In the genomic region with DNA sequence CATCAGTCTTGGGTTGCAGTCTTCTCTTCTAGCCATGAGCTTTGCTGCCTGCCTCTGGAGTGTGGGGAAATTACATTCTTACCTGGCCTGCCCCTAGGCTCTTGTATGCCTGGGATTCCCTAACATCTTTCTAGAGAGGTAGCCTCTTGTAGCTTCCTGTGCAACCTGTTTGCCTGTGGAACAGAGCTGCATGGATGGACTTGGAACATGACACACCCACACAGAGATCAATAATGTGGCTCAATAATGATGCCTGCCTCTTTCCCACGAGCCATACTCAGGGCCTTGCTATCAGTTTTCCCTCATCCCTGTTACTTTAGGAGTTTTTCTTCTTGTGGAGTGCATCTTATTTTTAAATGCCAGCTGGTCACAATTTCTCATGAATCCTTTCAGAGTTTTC, we compare ENCODE assay signal across 12 cellular contexts. TPM values are rescaled to one million over a fixed set of nuclear protein-coding genes. Genes with fewer than 3 reads are reported as not detected.
A peak's percentile ranks its signal among the peaks of the same experiment; 100 is the strongest.
DNase-seq lines count a peak whose midpoint lies in the region; ATAC-seq and TF ChIP-seq lines count a peak whose summit lies in the region.
"Had no signal": no experiment of that assay in that cellular context is flagged by ENCODE, and none has a peak within 500 bp of the region (broad histone marks: within the 10 kb centered on the region; RNA-seq: fewer than 3 reads in every experiment).

No MANE protein-coding gene starts in this region.

- H3K4me3 Mint-ChIP-seq in osteocyte (ENCODE audit: unreplicated experiment): no peak overlapping the region
- H3K4me3 Mint-ChIP-seq: GM23338 had no signal

- DNase-seq in NCI-H2171 treated with DMSO at 0.1 percent for 48 hours (lab: John Stamatoyannopoulos, UW) (peak; percentile 8), NCI-H2171 (lab: John Stamatoyannopoulos, UW) (no peak), left lobe of liver (ENCODE audit: low spot score) (no peak), osteocyte (ENCODE audit: extremely low spot score, unreplicated experiment) (peak; percentile 17), activated gamma-delta T cell treated with Interleukin-2 at 50 U/mL for 16 hours (no peak)
- DNase-seq: 8988T, AML-193, DMS79 had no signal

- TF ChIP-seq CTCF in osteocyte (IDR thresholded peaks at IDR 0.05): no peak

- peak; percentile 91 for ATAC-seq in left lobe of liver
- no peak for ATAC-seq in HG03045 (IDR thresholded peaks at IDR 0.05; ENCODE audit: unreplicated experiment)
- no peak for ATAC-seq in GM18498 (IDR thresholded peaks at IDR 0.05; ENCODE audit: unreplicated experiment)
- ATAC-seq: GM12878 had no signal

- peaks cover 2% of the 10 kb centered on the region for H3K36me3 Mint-ChIP-seq in osteocyte (ENCODE audit: unreplicated experiment)

- H3K27me3 Mint-ChIP-seq in osteocyte (ENCODE audit: unreplicated experiment): no peaks in the 10 kb centered on the region

- H3K4me1 Mint-ChIP-seq in osteocyte (ENCODE audit: unreplicated experiment): no peaks in the 10 kb centered on the region

- no peak overlapping the region for H3K27ac Mint-ChIP-seq in osteocyte (ENCODE audit: unreplicated experiment)
- H3K27ac Mint-ChIP-seq: GM23338 had no signal

- no peaks in the 10 kb centered on the region for H3K9me3 Mint-ChIP-seq in osteocyte (ENCODE audit: unreplicated experiment)
- H3K9me3 Mint-ChIP-seq: GM23338 had no signal

RNA-seq across cellular contexts. Expression of a gene that starts 11.4 kb away (rescaled TPM):
- total RNA-seq in left lobe of liver (3.8 TPM), osteocyte (13.1 and 13.9 TPM in 2 replicates)

Comparison
In these comparisons a context has a peak if more than half of its experiments do, and no peak if none do; other contexts are left out.
1. DNase-seq: peak in NCI-H2171 treated with DMSO at 0.1 percent for 48 hours (single experiment) and osteocyte (single experiment); none in NCI-H2171 (single experiment), left lobe of liver (single experiment) and activated gamma-delta T cell treated with Interleukin-2 at 50 U/mL for 16 hours (single experiment).